Comparison of ENCODE assay signal across 15 cellular contexts in genomic region chr12:80553316-80553715, GRCh38.
A peak's percentile ranks its signal among the peaks of the same experiment; 100 is the strongest.
DNase-seq lines count a peak whose midpoint lies in the region; ATAC-seq and TF ChIP-seq lines count a peak whose summit lies in the region.
"Had no signal": no experiment of that assay in that cellular context is flagged by ENCODE, and none has a peak within 500 bp of the region (broad histone marks: within the 10 kb centered on the region; RNA-seq: fewer than 3 reads in every experiment).

No MANE protein-coding gene starts in this region.

- H3K9me3 ChIP-seq in left lung (no peaks in the 10 kb centered on the region), upper lobe of left lung (no peaks in the 10 kb centered on the region)
- H3K9me3 ChIP-seq: ascending aorta had no signal

- no peak overlapping the region for H3K27ac ChIP-seq in left lung
- no peak overlapping the region for H3K27ac ChIP-seq in upper lobe of left lung
- H3K27ac ChIP-seq: ascending aorta had no signal

- no peaks in the 10 kb centered on the region for H3K9me3 Mint-ChIP-seq in chondrocyte (ENCODE audit: low read depth)
- H3K9me3 Mint-ChIP-seq: T-helper 1 cell treated with Interleukin-12 subunit alpha and Interleukin-12 subunit beta and Interleukin-4 antibody, amounts not matched to agents 30 μg/mL and 1 μg/mL, for 36 hours had no signal

- WGBS in upper lobe of left lung, 2 donors = 76 to 83% methylated on average over 3 of the region's 3 CpGs

- H3K4me3 ChIP-seq in left lung = no peak overlapping the region
- no peak overlapping the region for H3K4me3 ChIP-seq in upper lobe of left lung
- H3K4me3 ChIP-seq: ascending aorta had no signal

- peaks cover 28% of the 10 kb centered on the region for H3K4me1 Mint-ChIP-seq in chondrocyte (ENCODE audit: low read depth)
- H3K4me1 Mint-ChIP-seq: CD4-positive, alpha-beta memory T cell; stimulated activated effector memory CD8-positive, alpha-beta T cell treated with anti-CD3 and anti-CD28 coated beads, Interleukin-12 subunit alpha, Interleukin-12 subunit beta, amount 100 ng/mL, for 72 hours had no signal

- peak; percentile 46 for DNase-seq in AG08396 (ENCODE audit: low spot score)
- DNase-seq in chondrocyte (ENCODE audit: low spot score) = no peak
- DNase-seq in left lung = no peak
- no peak for DNase-seq in upper lobe of left lung
- DNase-seq in DMS114 treated with DMSO at 0.1 percent for 48 hours (lab: John Stamatoyannopoulos, UW; ENCODE audit: unreplicated experiment) = no peak
- no peak for DNase-seq in iPS-NIHi7 (ENCODE audit: extremely low spot score)
- DNase-seq: CD4-positive, alpha-beta memory T cell; head of caudate nucleus; KG1; NCI-H446 had no signal

- no peak overlapping the region for H3K4me3 Mint-ChIP-seq in chondrocyte (ENCODE audit: unreplicated experiment)
- H3K4me3 Mint-ChIP-seq: CD4-positive, alpha-beta memory T cell; stimulated activated effector memory CD8-positive, alpha-beta T cell treated with anti-CD3 and anti-CD28 coated beads, Interleukin-12 subunit alpha, Interleukin-12 subunit beta, amount 100 ng/mL, for 72 hours; T-helper 1 cell treated with Interleukin-12 subunit alpha and Interleukin-12 subunit beta and Interleukin-4 antibody, amounts not matched to agents 30 μg/mL and 1 μg/mL, for 36 hours had no signal

- no peaks in the 10 kb centered on the region for H3K27me3 Mint-ChIP-seq in chondrocyte (ENCODE audit: low read depth)
- H3K27me3 Mint-ChIP-seq: CD4-positive, alpha-beta memory T cell had no signal

- TF ChIP-seq EP300 in Ishikawa (IDR thresholded peaks at IDR 0.05; ENCODE audit: borderline replicate concordance) (peak; percentile 68; the same call in 1 of the 2 replicates), upper lobe of left lung (IDR thresholded peaks at IDR 0.05) (no peak)

- no peaks in the 10 kb centered on the region for H3K36me3 Mint-ChIP-seq in chondrocyte (ENCODE audit: low read depth)
- H3K36me3 Mint-ChIP-seq: CD4-positive, alpha-beta memory T cell; stimulated activated effector memory CD8-positive, alpha-beta T cell treated with anti-CD3 and anti-CD28 coated beads, Interleukin-12 subunit alpha, Interleukin-12 subunit beta, amount 100 ng/mL, for 72 hours had no signal

- no peak for TF ChIP-seq RAD21 in Ishikawa (IDR thresholded peaks at IDR 0.05; ENCODE audit: low read depth)

- peak; percentile 31 for ATAC-seq in left lung
- no peak for ATAC-seq in upper lobe of left lung (ENCODE audit: low FRiP score in 2 of 2)
- no peak for ATAC-seq in GM18867 (IDR thresholded peaks at IDR 0.05; ENCODE audit: unreplicated experiment)
- ATAC-seq: stimulated activated effector memory CD8-positive, alpha-beta T cell treated with anti-CD3 and anti-CD28 coated beads, Interleukin-12 subunit alpha, Interleukin-12 subunit beta, amount 100 ng/mL, for 72 hours had no signal

- no peaks in the 10 kb centered on the region for H3K36me3 ChIP-seq in left lung
- H3K36me3 ChIP-seq in upper lobe of left lung = no peaks in the 10 kb centered on the region
- H3K36me3 ChIP-seq: ascending aorta had no signal

- no peaks in the 10 kb centered on the region for H3K4me1 ChIP-seq in left lung
- H3K4me1 ChIP-seq in upper lobe of left lung = no peaks in the 10 kb centered on the region

- peak overlapping the region; percentile 86 for H3K27ac Mint-ChIP-seq in chondrocyte (ENCODE audit: unreplicated experiment)
- H3K27ac Mint-ChIP-seq: CD4-positive, alpha-beta memory T cell; stimulated activated effector memory CD8-positive, alpha-beta T cell treated with anti-CD3 and anti-CD28 coated beads, Interleukin-12 subunit alpha, Interleukin-12 subunit beta, amount 100 ng/mL, for 72 hours; T-helper 1 cell treated with Interleukin-12 subunit alpha and Interleukin-12 subunit beta and Interleukin-4 antibody, amounts not matched to agents 30 μg/mL and 1 μg/mL, for 36 hours had no signal

- no peak for TF ChIP-seq POLR2A in upper lobe of left lung (IDR thresholded peaks at IDR 0.05)

- no peaks in the 10 kb centered on the region for H3K27me3 ChIP-seq in left lung
- H3K27me3 ChIP-seq in upper lobe of left lung = no peaks in the 10 kb centered on the region
- H3K27me3 ChIP-seq: ascending aorta had no signal

- TF ChIP-seq CTCF in chondrocyte (IDR thresholded peaks at IDR 0.05) = no peak
- TF ChIP-seq CTCF in left lung (IDR thresholded peaks at IDR 0.05) = no peak
- TF ChIP-seq CTCF in upper lobe of left lung (IDR thresholded peaks at IDR 0.05) = no peak

- intact Hi-C loops in left lung (cut with DNase I) = no loop called here

TF ChIP-seq in Ishikawa, 13 proteins besides CTCF, POLR2A, EP300 and RAD21:
- TF ChIP-seq TEAD4 (IDR thresholded peaks at IDR 0.05) = peak; percentile 60
- no peak for TF ChIP-seq TAF1 (IDR thresholded peaks at IDR 0.05; ENCODE audit: low read depth)
- TF ChIP-seq MAX (IDR thresholded peaks at IDR 0.05) = no peak
- TF ChIP-seq NFIC (IDR thresholded peaks at IDR 0.05) = peak; percentile 79
- peak; percentile 29; the same call in 1 of the 2 replicates for TF ChIP-seq FOXM1 (IDR thresholded peaks at IDR 0.05; ENCODE audit: borderline replicate concordance, low read depth)
- TF ChIP-seq YY1 (IDR thresholded peaks at IDR 0.05; ENCODE audit: low read depth) = no peak
- TF ChIP-seq EGR1 (IDR thresholded peaks at IDR 0.05) = no peak
- TF ChIP-seq TCF12 (IDR thresholded peaks at IDR 0.05; ENCODE audit: low read depth) = peak; percentile 63
- TF ChIP-seq ZBTB7A (IDR thresholded peaks at IDR 0.05; ENCODE audit: low read depth) = no peak
